Comparison of ENCODE assay signal across 8 cellular contexts in the genomic region with DNA sequence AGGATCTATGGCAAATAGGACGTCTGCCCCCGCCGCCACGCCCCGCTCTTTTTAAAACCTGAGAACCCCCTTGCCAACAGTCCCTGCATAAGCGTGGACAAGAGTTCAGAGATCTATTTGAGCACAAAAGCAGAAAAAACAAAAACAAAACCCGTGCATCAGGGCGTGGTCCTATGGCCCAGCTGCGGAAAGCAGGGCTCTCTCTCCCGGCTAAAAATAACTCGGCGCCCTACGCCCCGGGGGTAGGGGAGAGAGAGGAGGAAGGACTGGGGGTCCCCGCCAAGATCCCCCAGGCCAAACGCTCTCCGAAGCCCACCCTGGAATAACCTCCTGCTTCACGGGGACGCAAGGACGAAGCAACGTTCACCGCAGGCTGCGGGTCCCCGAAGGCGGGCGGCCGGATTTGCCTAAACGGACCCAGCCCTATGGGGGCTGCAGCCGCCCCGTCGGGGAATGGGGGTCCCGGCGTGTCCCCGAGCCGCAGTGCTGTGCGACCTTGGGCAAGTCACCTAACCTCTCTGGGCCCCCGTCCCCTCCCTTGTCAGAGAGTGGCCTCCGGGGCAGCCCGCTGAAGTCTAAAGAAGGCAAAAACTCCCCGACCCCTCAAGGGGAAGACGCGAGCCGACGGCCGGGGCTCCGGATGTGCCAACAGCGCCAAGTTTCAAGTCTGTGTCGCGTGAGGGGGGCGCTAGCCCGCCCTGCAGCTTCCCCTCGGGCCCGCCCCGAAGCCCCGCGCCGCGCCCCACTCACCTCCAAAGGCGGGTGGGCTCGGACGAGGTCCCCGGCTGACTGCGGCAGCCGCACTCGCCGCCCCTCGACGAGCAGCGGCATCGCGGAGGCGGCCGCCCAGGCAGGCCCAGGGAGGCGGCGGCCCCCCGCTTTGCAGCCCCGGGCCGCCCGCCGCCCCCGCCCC. TPM values are rescaled to one million over a fixed set of nuclear protein-coding genes. Genes with fewer than 3 reads are reported as not detected.
DNase-seq lines count a peak whose midpoint lies in the region; ATAC-seq and TF ChIP-seq lines count a peak whose summit lies in the region.

No MANE protein-coding gene starts in this region.

- H3K4me3 ChIP-seq in ectodermal cell (ENCODE audit: insufficient read depth, low read depth, low read length) (peak overlapping the region; percentile 94), muscle layer of colon (ENCODE audit: low read depth in 1 of 2, low read length in 2 of 2) (peak overlapping the region; percentile 57 to 78), tibial artery (peak overlapping the region; percentile 90 to 96)

- H3K27me3 Mint-ChIP-seq in T-helper 1 cell treated with Interleukin-12 subunit alpha and Interleukin-12 subunit beta and Interleukin-4 antibody, amounts not matched to agents 30 μg/mL and 1 μg/mL, for 36 hours (ENCODE audit: low read depth), result no peaks in the 10 kb centered on the region

- no peaks in the 10 kb centered on the region for H3K9me3 Mint-ChIP-seq in T-helper 1 cell treated with Interleukin-12 subunit alpha and Interleukin-12 subunit beta and Interleukin-4 antibody, amounts not matched to agents 30 μg/mL and 1 μg/mL, for 36 hours

- H3K27me3 ChIP-seq in ectodermal cell (ENCODE audit: control insufficient read depth, insufficient read depth, low read length, poor library complexity, severe bottlenecking) (peaks cover 5% of the 10 kb centered on the region), muscle layer of colon (ENCODE audit: control insufficient read depth in 1 of 2, insufficient read depth in 2 of 2, low read length in 2 of 2) (no peaks in the 10 kb centered on the region), tibial artery (no peaks in the 10 kb centered on the region)

- TF ChIP-seq CTCF in tibial artery (IDR thresholded peaks at IDR 0.05), result no peak

- H3K36me3 ChIP-seq in ectodermal cell (ENCODE audit: control insufficient read depth, insufficient read depth, low read length) (peaks cover 5% of the 10 kb centered on the region), muscle layer of colon (ENCODE audit: insufficient read depth, low read length) (peaks cover 17% of the 10 kb centered on the region), tibial artery (peaks cover 10 to 17% (median 10%) of the 10 kb centered on the region in 3 donors)

- H3K36me3 Mint-ChIP-seq in T-helper 1 cell treated with Interleukin-12 subunit alpha and Interleukin-12 subunit beta and Interleukin-4 antibody, amounts not matched to agents 30 μg/mL and 1 μg/mL, for 36 hours (ENCODE audit: low read depth), result peaks cover 12% of the 10 kb centered on the region

- peak; percentile 72 for ATAC-seq in GM19395 (IDR thresholded peaks at IDR 0.05; ENCODE audit: unreplicated experiment)
- peak; percentile 65 for ATAC-seq in HG03442 (IDR thresholded peaks at IDR 0.05; ENCODE audit: unreplicated experiment)

- peak overlapping the region; percentile 91 for H3K4me3 Mint-ChIP-seq in T-helper 1 cell treated with Interleukin-12 subunit alpha and Interleukin-12 subunit beta and Interleukin-4 antibody, amounts not matched to agents 30 μg/mL and 1 μg/mL, for 36 hours

- H3K27ac Mint-ChIP-seq in T-helper 1 cell treated with Interleukin-12 subunit alpha and Interleukin-12 subunit beta and Interleukin-4 antibody, amounts not matched to agents 30 μg/mL and 1 μg/mL, for 36 hours, result peak overlapping the region; percentile 78

- WGBS in ectodermal cell, 2 experiments, result 5% methylated on average over 81 of the region's 81 CpGs

- peaks cover 20% of the 10 kb centered on the region for H3K4me1 Mint-ChIP-seq in T-helper 1 cell treated with Interleukin-12 subunit alpha and Interleukin-12 subunit beta and Interleukin-4 antibody, amounts not matched to agents 30 μg/mL and 1 μg/mL, for 36 hours (ENCODE audit: low read depth)

- H3K27ac ChIP-seq in ectodermal cell (ENCODE audit: insufficient read depth, low read depth, low read length, poor library complexity, severe bottlenecking) (no peak overlapping the region), muscle layer of colon (ENCODE audit: low read depth, low read length) (peak overlapping the region; percentile 71), tibial artery (peak overlapping the region; percentile 77 to 86)

- intact Hi-C loops in tibial artery (cut with DNase I; ENCODE audit: low total_unique reads), result no loop called here

- peak overlapping the region; percentile 54 for H3K9ac ChIP-seq in muscle layer of colon (ENCODE audit: low read length)

- no peaks in the 10 kb centered on the region for H3K4me1 ChIP-seq in ectodermal cell (ENCODE audit: control insufficient read depth, insufficient read depth, low read length)
- peaks cover 14% of the 10 kb centered on the region for H3K4me1 ChIP-seq in muscle layer of colon (ENCODE audit: insufficient read depth, low read length)
- H3K4me1 ChIP-seq in tibial artery, result peaks cover 0 to 28% (median 8%) of the 10 kb centered on the region in 4 donors

- peaks cover 3% of the 10 kb centered on the region for H3K9me3 ChIP-seq in ectodermal cell (ENCODE audit: control insufficient read depth, low read length)
- no peaks in the 10 kb centered on the region for H3K9me3 ChIP-seq in muscle layer of colon (ENCODE audit: low read length)
- H3K9me3 ChIP-seq in tibial artery, result no peaks in the 10 kb centered on the region

- peak; percentile 51 for DNase-seq in ELF-1 (ENCODE audit: low read depth, low spot score)
- peak; percentile 46 to 66 for DNase-seq in tibial artery
- DNase-seq in glomerular visceral epithelial cell (ENCODE audit: extremely low spot score), result no peak

RNA-seq across cellular contexts. Expression of a gene that starts 0.5 kb away (rescaled TPM):
- polyA plus RNA-seq in ectodermal cell (2013, experiment 1 of 4), result 54.7 TPM
- polyA plus RNA-seq in ectodermal cell (2013, experiment 2 of 4), result 49.7 TPM
- polyA plus RNA-seq in ectodermal cell (2013, experiment 3 of 4), result 44.4 TPM
- polyA plus RNA-seq in ectodermal cell (2013, experiment 4 of 4), result 55.4 TPM

RNA-seq across cellular contexts. Expression of a gene that starts 38.7 kb away (rescaled TPM):
- 30.9 TPM for polyA plus RNA-seq in ectodermal cell (2013, experiment 1 of 4)
- polyA plus RNA-seq in ectodermal cell (2013, experiment 2 of 4), result 30.9 TPM
- polyA plus RNA-seq in ectodermal cell (2013, experiment 3 of 4), result 25.1 TPM
- 27.5 TPM for polyA plus RNA-seq in ectodermal cell (2013, experiment 4 of 4)
